14 cellular contexts compared by ENCODE assay signal in the genomic region with DNA sequence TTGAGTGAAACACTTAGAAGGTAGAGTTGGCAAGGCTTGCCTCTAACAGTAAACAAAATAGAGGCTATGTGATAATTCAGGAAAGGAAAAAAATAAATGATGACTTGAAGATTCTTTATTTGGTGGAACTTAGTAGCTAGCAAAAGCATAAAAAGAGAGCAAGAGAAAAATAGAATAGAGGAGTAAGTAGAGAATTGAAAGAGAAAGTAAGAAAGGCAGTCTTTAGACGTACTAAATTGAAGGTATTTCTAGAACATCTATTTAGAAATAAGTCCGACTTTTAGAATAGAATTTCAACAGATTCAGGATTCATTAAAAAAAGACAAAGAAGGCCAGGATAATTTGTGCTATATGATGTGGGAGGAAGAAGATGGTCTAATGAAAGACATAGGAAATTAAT.
DNase-seq lines count a peak whose midpoint lies in the region; ATAC-seq and TF ChIP-seq lines count a peak whose summit lies in the region.
"Had no signal": no experiment of that assay in that cellular context is flagged by ENCODE, and none has a peak within 500 bp of the region (broad histone marks: within the 10 kb centered on the region; RNA-seq: fewer than 3 reads in every experiment).

No MANE protein-coding gene starts in this region.

- TF ChIP-seq EP300 in esophagus muscularis mucosa (IDR thresholded peaks at IDR 0.05) (no peak), ovary (IDR thresholded peaks at IDR 0.05) (no peak)

- CTCF ChIA-PET in MCF 10A (lab: Yijun Ruan, JAX): no interaction called here

- peak overlapping the region; percentile 4 for H3K4me3 Mint-ChIP-seq in MCF 10A (ENCODE audit: unreplicated experiment)
- H3K4me3 Mint-ChIP-seq: B cell; CD8-positive, alpha-beta T cell; H9 had no signal

- H3K27ac Mint-ChIP-seq in MCF 10A (ENCODE audit: low read depth, unreplicated experiment): no peak overlapping the region
- H3K27ac Mint-ChIP-seq: B cell; CD8-positive, alpha-beta T cell had no signal

- H3K9ac ChIP-seq in OCI-LY3 (ENCODE audit: low read length): no peak overlapping the region
- H3K9ac ChIP-seq: BLaER1 treated with 17β-estradiol and CSF1 and Interleukin-3, amounts not matched to agents 10 nM and 100 nM had no signal

- DNase-seq in MCF 10A (ENCODE audit: unreplicated experiment): no peak
- DNase-seq in breast epithelium (ENCODE audit: low spot score in 2 of 2): no peak
- DNase-seq in esophagus muscularis mucosa (ENCODE audit: extremely low spot score): no peak
- DNase-seq in uterus: no peak
- DNase-seq in activated CD4-positive, alpha-beta T cell treated with anti-CD3 and anti-CD28 coated beads for 4 hours: no peak
- DNase-seq in ovary: no peak
- DNase-seq: 8988T; Calu3; CD8-positive, alpha-beta T cell; H9 had no signal

- no peak overlapping the region for H3K4me3 ChIP-seq in breast epithelium
- H3K4me3 ChIP-seq in OCI-LY3 (ENCODE audit: low read length): no peak overlapping the region
- H3K4me3 ChIP-seq in esophagus muscularis mucosa: peak overlapping the region in 3 of 4 donors; percentile 10 to 39 (median 23)
- no peak overlapping the region for H3K4me3 ChIP-seq in uterus
- H3K4me3 ChIP-seq in ovary: no peak overlapping the region
- H3K4me3 ChIP-seq: BLaER1 treated with 17β-estradiol and CSF1 and Interleukin-3, amounts not matched to agents 10 nM and 100 nM had no signal

- WGBS in esophagus muscularis mucosa: 35% methylated on average over 2 of the region's 2 CpGs
- WGBS in ovary, 3 donors: 41 to 48% (median 47%) methylated on average over 2 of the region's 2 CpGs

- POLR2A ChIA-PET in MCF 10A (lab: Yijun Ruan, JAX): no interaction called here

- H3K4me2 ChIP-seq in OCI-LY3 (ENCODE audit: low read length): peak overlapping the region; percentile 48
- H3K4me2 ChIP-seq: BLaER1 treated with 17β-estradiol and CSF1 and Interleukin-3, amounts not matched to agents 10 nM and 100 nM had no signal

- H2AFZ ChIP-seq in OCI-LY3 (ENCODE audit: low read depth, low read length): 0 out of 2 replicates have a peak overlapping the region, but pooled peaks have one; percentile 30

- H3K27me3 Mint-ChIP-seq in MCF 10A (ENCODE audit: insufficient read depth, unreplicated experiment): peaks cover 18% of the 10 kb centered on the region
- H3K27me3 Mint-ChIP-seq: B cell had no signal

- no peaks in the 10 kb centered on the region for H3K4me1 ChIP-seq in breast epithelium
- 0 out of 2 replicates have a peak, but pooled peaks cover 3% of the 10 kb centered on the region for H3K4me1 ChIP-seq in OCI-LY3 (ENCODE audit: low read length)
- H3K4me1 ChIP-seq in esophagus muscularis mucosa: peaks cover 0 to 27% (median 18%) of the 10 kb centered on the region in 4 donors
- H3K4me1 ChIP-seq in uterus: no peaks in the 10 kb centered on the region
- H3K4me1 ChIP-seq in ovary (ENCODE audit: insufficient read depth): no peaks in the 10 kb centered on the region

- intact Hi-C loops in MCF 10A (cut with micrococcal nuclease): no loop called here
- intact Hi-C loops in breast epithelium (cut with DNase I; ENCODE audit: low total_unique reads): no loop called here
- intact Hi-C loops in esophagus muscularis mucosa (cut with DNase I): no loop called here
- intact Hi-C loops in uterus (cut with DNase I; ENCODE audit: low total_unique reads): no loop called here
- intact Hi-C loops in ovary (cut with DNase I): no loop called here

- TF ChIP-seq POLR2A in breast epithelium (IDR thresholded peaks at IDR 0.05): no peak
- TF ChIP-seq POLR2A in esophagus muscularis mucosa (IDR thresholded peaks at IDR 0.05; ENCODE audit: low read depth): no peak
- no peak for TF ChIP-seq POLR2A in uterus (IDR thresholded peaks at IDR 0.05)
- TF ChIP-seq POLR2A in ovary (IDR thresholded peaks at IDR 0.05): no peak

- H3K9me3 Mint-ChIP-seq in MCF 10A (ENCODE audit: unreplicated experiment): no peaks in the 10 kb centered on the region
- H3K9me3 Mint-ChIP-seq: H9 had no signal

- no peaks in the 10 kb centered on the region for H4K20me1 ChIP-seq in OCI-LY3 (ENCODE audit: insufficient read depth, low read length)
- H4K20me1 ChIP-seq: BLaER1 treated with 17β-estradiol and CSF1 and Interleukin-3, amounts not matched to agents 10 nM and 100 nM had no signal

- TF ChIP-seq CTCF in MCF 10A (IDR thresholded peaks at IDR 0.05; ENCODE audit: unreplicated experiment) (no peak), breast epithelium (IDR thresholded peaks at IDR 0.05) (no peak), OCI-LY3 (IDR thresholded peaks at IDR 0.05; ENCODE audit: low read depth, low read length) (no peak), esophagus muscularis mucosa (IDR thresholded peaks at IDR 0.05) (no peak), uterus (IDR thresholded peaks at IDR 0.05) (no peak), ovary (IDR thresholded peaks at IDR 0.05) (no peak)

- H3K9me3 ChIP-seq in breast epithelium (no peaks in the 10 kb centered on the region), OCI-LY3 (ENCODE audit: insufficient read depth, low read length) (no peaks in the 10 kb centered on the region), esophagus muscularis mucosa (no peaks in the 10 kb centered on the region), uterus (no peaks in the 10 kb centered on the region), ovary (no peaks in the 10 kb centered on the region)
- H3K9me3 ChIP-seq: BLaER1 treated with 17β-estradiol and CSF1 and Interleukin-3, amounts not matched to agents 10 nM and 100 nM had no signal

- no peaks in the 10 kb centered on the region for H3K27me3 ChIP-seq in breast epithelium
- no peaks in the 10 kb centered on the region for H3K27me3 ChIP-seq in OCI-LY3 (ENCODE audit: low read depth, low read length)
- H3K27me3 ChIP-seq in esophagus muscularis mucosa: no peaks in the 10 kb centered on the region
- no peaks in the 10 kb centered on the region for H3K27me3 ChIP-seq in uterus
- H3K27me3 ChIP-seq in ovary: no peaks in the 10 kb centered on the region
- H3K27me3 ChIP-seq: BLaER1 treated with 17β-estradiol and CSF1 and Interleukin-3, amounts not matched to agents 10 nM and 100 nM had no signal

- H3K36me3 ChIP-seq in breast epithelium: no peaks in the 10 kb centered on the region
- H3K36me3 ChIP-seq in OCI-LY3 (replicated peaks; ENCODE audit: low read depth, low read length): no peaks in the 10 kb centered on the region
- H3K36me3 ChIP-seq in esophagus muscularis mucosa: no peaks in the 10 kb centered on the region
- no peaks in the 10 kb centered on the region for H3K36me3 ChIP-seq in uterus
- no peaks in the 10 kb centered on the region for H3K36me3 ChIP-seq in ovary
- H3K36me3 ChIP-seq: BLaER1 treated with 17β-estradiol and CSF1 and Interleukin-3, amounts not matched to agents 10 nM and 100 nM had no signal

- no peaks in the 10 kb centered on the region for H3K36me3 Mint-ChIP-seq in MCF 10A (ENCODE audit: insufficient read depth, unreplicated experiment)
- H3K36me3 Mint-ChIP-seq: CD8-positive, alpha-beta T cell had no signal

- BruUV-seq in MCF 10A (replicated peaks; lab: Mats Ljungman, UMichigan): no TSS peak

- ATAC-seq in GM21381 (IDR thresholded peaks at IDR 0.05; ENCODE audit: unreplicated experiment): no peak
- ATAC-seq: CD8-positive, alpha-beta T cell had no signal

- H3K27ac ChIP-seq in breast epithelium (no peak overlapping the region), OCI-LY3 (ENCODE audit: low read length) (no peak overlapping the region), esophagus muscularis mucosa (replicated peaks in 1 of 4) (peak overlapping the region; percentile 6 to 62 (median 26)), uterus (peak overlapping the region; percentile 40 to 57), ovary (no peak overlapping the region)
- H3K27ac ChIP-seq: BLaER1 treated with 17β-estradiol and CSF1 and Interleukin-3, amounts not matched to agents 10 nM and 100 nM had no signal

- peaks cover 15% of the 10 kb centered on the region for H3K4me1 Mint-ChIP-seq in MCF 10A (ENCODE audit: insufficient read depth, unreplicated experiment)
- H3K4me1 Mint-ChIP-seq: B cell, H9 had no signal

- H3K79me2 ChIP-seq in OCI-LY3 (ENCODE audit: low read length): no peaks in the 10 kb centered on the region

Comparison
In these comparisons a context has a peak if more than half of its experiments do, and no peak if none do; other contexts are left out.
1. H3K27ac ChIP-seq: peak in esophagus muscularis mucosa (4 of 4) and uterus (2 of 2); none in breast epithelium (0 of 2), OCI-LY3 (single experiment) and ovary (0 of 2).
2. H3K4me3 ChIP-seq: peak in esophagus muscularis mucosa (3 of 4); none in breast epithelium (0 of 3), OCI-LY3 (single experiment), uterus (0 of 2) and ovary (single experiment).